ENCODE assay signal across 8 cellular contexts in genomic region chr3:52456169-52456799, GRCh38. TPM values are rescaled to one million over a fixed set of nuclear protein-coding genes. Genes with fewer than 3 reads are reported as not detected.
A peak's percentile ranks its signal among the peaks of the same experiment; 100 is the strongest.
DNase-seq lines count a peak whose midpoint lies in the region; ATAC-seq and TF ChIP-seq lines count a peak whose summit lies in the region.

No MANE protein-coding gene starts in this region.

- no peak overlapping the region for H2BK15ac ChIP-seq in IMR-90 (ENCODE audit: low read depth, low read length)

- WGBS in IMR-90 (ENCODE audit: extremely low coverage in 2 of 2, insufficient read length in 1 of 2), 2 experiments, result 0% methylated on average over 1 of the region's 13 CpGs; no CpG with 5 or more reads in 1 of the 2 experiments
- WGBS in spleen, 5 donors, result 22 to 51% (median 29%) methylated on average over 13 of the region's 13 CpGs

- CTCF ChIA-PET in IMR-90 (lab: Yijun Ruan, JAX), result interaction anchor here (0.6 to 1.1 kb wide), 4 partner anchors 8 to 126 kb away, joined by 3 to 4 read pairs (median 3); no protein-coding TSS in a partner anchor

- intact Hi-C loops in IMR-90 (cut with micrococcal nuclease), result no loop called here
- intact Hi-C loops in spleen (cut with DNase I; ENCODE audit: low total_unique reads), result no loop called here

- H3K18ac ChIP-seq in IMR-90 (ENCODE audit: low read depth, low read length), result peak overlapping the region; percentile 0; the same call in 1 of the 2 replicates

- ATAC-seq in IMR-90 (ENCODE audit: low read depth) (peak; percentile 63), HG03571 (IDR thresholded peaks at IDR 0.05; ENCODE audit: unreplicated experiment) (no peak), HG03442 (IDR thresholded peaks at IDR 0.05; ENCODE audit: unreplicated experiment) (no peak)

- H3K27ac ChIP-seq in IMR-90 (ENCODE audit: insufficient read depth, low read length), result peak overlapping the region; percentile 92
- H3K27ac ChIP-seq in spleen, result peak overlapping the region; percentile 88 to 96 (median 92)

- peaks cover 15% of the 10 kb centered on the region for H3K4me1 ChIP-seq in IMR-90 (ENCODE audit: control insufficient read depth, insufficient read depth, low read length)
- peaks cover 22 to 54% (median 38%) of the 10 kb centered on the region in 6 donors for H3K4me1 ChIP-seq in spleen

- TF ChIP-seq POLR2A in IMR-90 (IDR thresholded peaks at IDR 0.05; ENCODE audit: low read depth, low read length) (no peak), spleen (IDR thresholded peaks at IDR 0.05) (no peak)

- peak; percentile 73 for DNase-seq in AG20443 (ENCODE audit: low spot score)
- peak; percentile 20 for DNase-seq in IMR-90
- DNase-seq in astrocyte of the hippocampus (ENCODE audit: low read depth, low spot score), result peak; percentile 64
- peak; percentile 78 for DNase-seq in spleen
- no peak for DNase-seq in D341Med (ENCODE audit: low spot score)

- peak overlapping the region; percentile 60 for H3K9ac ChIP-seq in IMR-90 (ENCODE audit: low read depth, low read length)

- peak overlapping the region; percentile 98 for H3K14ac ChIP-seq in IMR-90 (replicated peaks; ENCODE audit: low read depth, low read length)

- H4K5ac ChIP-seq in IMR-90 (ENCODE audit: low read depth, low read length), result peak overlapping the region; percentile 22

- no peak for TF ChIP-seq CTCF in IMR-90 (conservative IDR thresholded peaks at IDR 0.05; ENCODE audit: low read depth, low read length)
- TF ChIP-seq CTCF in spleen (IDR thresholded peaks at IDR 0.05 in 8 of 11, conservative IDR thresholded peaks at IDR 0.05 in 3 of 11), result no peak

- H2AK9ac ChIP-seq in IMR-90 (replicated peaks; ENCODE audit: low read depth, low read length, poor library complexity), result peak overlapping the region; percentile 84

- peaks cover 21% of the 10 kb centered on the region for H4K20me1 ChIP-seq in IMR-90 (ENCODE audit: insufficient read depth, low read length)

- BruUV-seq in IMR-90 (replicated peaks; lab: Mats Ljungman, UMichigan), result no TSS peak

- H3K27me3 ChIP-seq in IMR-90 (ENCODE audit: control insufficient read depth, insufficient read depth, low read length) (no peaks in the 10 kb centered on the region), spleen (replicated peaks in 1 of 7) (no peaks in the 10 kb centered on the region)

- H2BK20ac ChIP-seq in IMR-90 (ENCODE audit: low read depth, low read length), result no peak overlapping the region; the same call in 1 of the 2 replicates

- peak overlapping the region; percentile 89 for H4K91ac ChIP-seq in IMR-90 (ENCODE audit: insufficient read depth, low read depth, low read length)

- H3K4me3 ChIP-seq in IMR-90 (ENCODE audit: insufficient read depth, low read depth, low read length), result peak overlapping the region; percentile 99
- peak overlapping the region; percentile 83 for H3K4me3 ChIP-seq in iPS-18c (ENCODE audit: insufficient read depth, low read depth, low read length)
- peak overlapping the region; percentile 53 to 91 (median 73) for H3K4me3 ChIP-seq in spleen

- peaks cover 37 to 52% of the 10 kb centered on the region in 2 experiments for H3K79me1 ChIP-seq in IMR-90 (ENCODE audit: low read depth in 1 of 2, low read length in 2 of 2)

- POLR2A ChIA-PET in IMR-90 (lab: Charles Lee; ENCODE audit: unreplicated experiment), result no interaction called here

- dilution Hi-C loops in IMR-90 (cut with HindIII; ENCODE audit: low sequenced_read_pairs, unreplicated experiment), result no loop called here

- no peak for TF ChIP-seq RAD21 in IMR-90 (IDR thresholded peaks at IDR 0.05; ENCODE audit: low read length)

- peak overlapping the region; percentile 3 for H2BK5ac ChIP-seq in IMR-90 (ENCODE audit: low read depth, low read length, poor library complexity, severe bottlenecking)

- peak overlapping the region; percentile 92 for H2AK5ac ChIP-seq in IMR-90 (ENCODE audit: low read depth, low read length)

- peak overlapping the region; percentile 92 for H3K4ac ChIP-seq in IMR-90 (ENCODE audit: low read depth, low read length)

- peaks cover 29% of the 10 kb centered on the region for H3K36me3 ChIP-seq in IMR-90 (ENCODE audit: control insufficient read depth, insufficient read depth, low read length)
- peaks cover 0 to 38% (median 27%) of the 10 kb centered on the region in 6 donors for H3K36me3 ChIP-seq in spleen

- peaks cover 20% of the 10 kb centered on the region for H3K9me1 ChIP-seq in IMR-90 (ENCODE audit: insufficient read depth, low read length)

- in situ Hi-C loops in IMR-90 (cut with MboI; ENCODE audit: low sequenced_read_pairs), result no loop called here

- H3K23ac ChIP-seq in IMR-90 (ENCODE audit: low read depth, low read length), result peak overlapping the region; percentile 96

- H3K56ac ChIP-seq in IMR-90 (ENCODE audit: extremely low read depth, insufficient read depth, low read length), result peak overlapping the region; percentile 82

- H3K9me3 ChIP-seq in IMR-90 (ENCODE audit: control insufficient read depth, insufficient read depth, low read length), result no peaks in the 10 kb centered on the region
- no peaks in the 10 kb centered on the region for H3K9me3 ChIP-seq in iPS-18c (ENCODE audit: control insufficient read depth, insufficient read depth, low read length)
- no peaks in the 10 kb centered on the region for H3K9me3 ChIP-seq in spleen

- H4K8ac ChIP-seq in IMR-90 (ENCODE audit: low read depth in 2 of 2, low read length in 2 of 2), result peak overlapping the region; percentile 11 to 77; a peak in 3 of 4 replicates

- peak overlapping the region; percentile 93 for H3K4me2 ChIP-seq in IMR-90 (ENCODE audit: low read depth, low read length)

- H2AFZ ChIP-seq in IMR-90 (replicated peaks; ENCODE audit: low read length, poor library complexity), result peak overlapping the region; percentile 93

- peak overlapping the region; percentile 37; the same call in 1 of the 2 replicates for H2BK120ac ChIP-seq in IMR-90 (ENCODE audit: low read depth, low read length)

TF ChIP-seq in IMR-90, 13 proteins besides CTCF, POLR2A, EP300 and RAD21:
- TF ChIP-seq RCOR1 (IDR thresholded peaks at IDR 0.05; ENCODE audit: insufficient replicate concordance, low read length), result no peak
- no peak for TF ChIP-seq NFE2L2 (IDR thresholded peaks at IDR 0.05; ENCODE audit: low read depth, low read length)
- no peak for TF ChIP-seq CHD1 (IDR thresholded peaks at IDR 0.05; ENCODE audit: low read depth, low read length)
- TF ChIP-seq RFX5 (IDR thresholded peaks at IDR 0.05; ENCODE audit: low read depth, low read length), result no peak

RNA-seq across cellular contexts. Expression of gene NISCH, which starts 0.9 kb away (rescaled TPM):
- total RNA-seq in IMR-90 (2012; rRNA removed) (34.2 and 36.9 TPM in 2 replicates), spleen (10 to 100 TPM; 72.5 to 92.7 (median 86.2) TPM)
- polyA plus RNA-seq in IMR-90 (2012; rRNA removed) (86.0 and 92.2 TPM in 2 replicates), spleen (10 to 100 TPM; 18.9 to 45.1 (median 41.7) TPM)
- 37.7 and 53.7 TPM in 2 replicates for polyA plus RNA-seq in IMR-90 (2012; cell fraction: cytosol; rRNA removed)
- polyA plus RNA-seq in IMR-90 (2012; cell fraction: nucleus; rRNA removed; ENCODE audit: low replicate concordance), result 524 and 765 TPM in 2 replicates

RNA-seq across cellular contexts. Expression of gene TNNC1, which starts 2.4 kb away (rescaled TPM):
- total RNA-seq in IMR-90 (2012; rRNA removed) (1.1 and 1.3 TPM in 2 replicates), spleen (1 to 10 TPM in 6 of 7 donors, under 1 TPM in 1; 0.74 to 2.2 (median 1.6) TPM)
- polyA plus RNA-seq in IMR-90 (2012; rRNA removed) (4.0 and 4.6 TPM in 2 replicates), spleen (1 to 10 TPM; 2.2 to 5.8 (median 4.4) TPM)
- polyA plus RNA-seq in IMR-90 (2012; cell fraction: cytosol; rRNA removed), result 1.8 and 2.3 TPM in 2 replicates
- 3.4 and 6.2 TPM in 2 replicates for polyA plus RNA-seq in IMR-90 (2012; cell fraction: nucleus; rRNA removed; ENCODE audit: low replicate concordance)

RNA-seq across cellular contexts. Expression of gene SEMA3G, which starts 11.4 kb away (rescaled TPM):
- total RNA-seq in IMR-90 (2012; rRNA removed) (not detected in 2 replicates), spleen (10 to 100 TPM in 5 of 7 donors, 1 to 10 TPM in 2; 7.9 to 20.2 (median 10.8) TPM)
- polyA plus RNA-seq in IMR-90 (2012; rRNA removed) (0.04 and 0.07 TPM in 2 replicates), spleen (1 to 10 TPM; 1.0 to 7.8 (median 3.5) TPM)
- 0.01 and 0.07 TPM in 2 replicates for polyA plus RNA-seq in IMR-90 (2012; cell fraction: cytosol; rRNA removed)
- polyA plus RNA-seq in IMR-90 (2012; cell fraction: nucleus; rRNA removed; ENCODE audit: low replicate concordance), result 0.01 and 0.03 TPM in 2 replicates

RNA-seq across cellular contexts. Expression of gene STAB1, which starts 38.9 kb away (rescaled TPM):
- total RNA-seq in IMR-90 (2012; rRNA removed), result not detected in 2 replicates
- 0.04 TPM in 1 of 2 replicates, not detected in the other for polyA plus RNA-seq in IMR-90 (2012; rRNA removed)
- polyA plus RNA-seq in IMR-90 (2012; cell fraction: cytosol; rRNA removed), result 0.04 TPM in 1 of 2 replicates, not detected in the other
- 0.24 and 0.60 TPM in 2 replicates for polyA plus RNA-seq in IMR-90 (2012; cell fraction: nucleus; rRNA removed; ENCODE audit: low replicate concordance)
- total RNA-seq in spleen, result 1,000 to 10,000 TPM in 1 of 7 donors, 100 to 1,000 TPM in 6; 351 to 1,070 (median 406) TPM
- 1,000 to 10,000 TPM in 2 of 3 donors, 100 to 1,000 TPM in 1; 287 to 1,994 (median 1,275) TPM for polyA plus RNA-seq in spleen

RNA-seq across cellular contexts. Expression of gene PHF7, which starts 45.8 kb away (rescaled TPM):
- 2.5 and 2.9 TPM in 2 replicates for total RNA-seq in IMR-90 (2012; rRNA removed)
- polyA plus RNA-seq in IMR-90 (2012; rRNA removed), result 2.1 and 2.8 TPM in 2 replicates
- 0.81 and 1.0 TPM in 2 replicates for polyA plus RNA-seq in IMR-90 (2012; cell fraction: cytosol; rRNA removed)
- polyA plus RNA-seq in IMR-90 (2012; cell fraction: nucleus; rRNA removed; ENCODE audit: low replicate concordance), result 2.0 and 8.4 TPM in 2 replicates
- 10 to 100 TPM in 1 of 7 donors, 1 to 10 TPM in 6; 4.4 to 14.2 (median 8.6) TPM for total RNA-seq in spleen
- polyA plus RNA-seq in spleen, result 1 to 10 TPM; 4.6 to 7.3 (median 4.8) TPM
